ENCODE assay signal across 17 cellular contexts in genomic region chr4:184848510-184848909, GRCh38. TPM values are rescaled to one million over a fixed set of nuclear protein-coding genes. Genes with fewer than 3 reads are reported as not detected.
DNase-seq lines count a peak whose midpoint lies in the region; ATAC-seq and TF ChIP-seq lines count a peak whose summit lies in the region.
"Had no signal": no experiment of that assay in that cellular context is flagged by ENCODE, and none has a peak within 500 bp of the region (broad histone marks: within the 10 kb centered on the region; RNA-seq: fewer than 3 reads in every experiment).

No MANE protein-coding gene starts in this region.

- peak overlapping the region in 5 of 8 donors; percentile 52 to 94 (median 87) for H3K27ac ChIP-seq in spleen
- H3K27ac ChIP-seq in breast epithelium: no peak overlapping the region
- no peak overlapping the region for H3K27ac ChIP-seq in endodermal cell (ENCODE audit: low read depth, low read length)
- H3K27ac ChIP-seq: A549, brain microvascular endothelial cell, VCaP had no signal

- H3K9me3 ChIP-seq in spleen (no peaks in the 10 kb centered on the region), breast epithelium (no peaks in the 10 kb centered on the region), endodermal cell (ENCODE audit: control insufficient read depth, low read length) (no peaks in the 10 kb centered on the region)
- H3K9me3 ChIP-seq: A549 had no signal

- no peak overlapping the region for H3K9ac ChIP-seq in endodermal cell (ENCODE audit: extremely low read depth, low read length, poor library complexity, severe bottlenecking)

- H3K36me3 Mint-ChIP-seq in activated CD8-positive, alpha-beta memory T cell treated with anti-CD3 and anti-CD28 coated beads, Interleukin-2, amount 10 ng/mL, durations not matched to agents 7 days and 5 days: no peaks in the 10 kb centered on the region
- H3K36me3 Mint-ChIP-seq in activated B cell treated with CpG ODN at 0.5 μM for 24 hours (ENCODE audit: low read depth): no peaks in the 10 kb centered on the region
- H3K36me3 Mint-ChIP-seq in endodermal cell (ENCODE audit: low read depth): no peaks in the 10 kb centered on the region
- H3K36me3 Mint-ChIP-seq: activated naive CD4-positive, alpha-beta T cell treated with anti-CD3 and anti-CD28 coated beads, Interleukin-2, amount 50 U/mL, for 24 hours had no signal

- CTCF ChIA-PET in activated CD8-positive, alpha-beta memory T cell treated with anti-CD3 and anti-CD28 coated beads, Interleukin-2, amount 10 ng/mL, durations not matched to agents 7 days and 5 days (lab: Charles Lee): interaction anchor here (0.8 to 1.5 kb wide), 4 partner anchors 8 to 114 kb away, joined by 3 read pairs; partner anchors contain the start of gene CENPU
- CTCF ChIA-PET in activated B cell treated with CpG ODN at 0.5 μM for 24 hours (lab: Charles Lee): no interaction called here

- H3K4me1 Mint-ChIP-seq in activated CD8-positive, alpha-beta memory T cell treated with anti-CD3 and anti-CD28 coated beads, Interleukin-2, amount 10 ng/mL, durations not matched to agents 7 days and 5 days: peaks cover 17% of the 10 kb centered on the region
- H3K4me1 Mint-ChIP-seq in activated B cell treated with CpG ODN at 0.5 μM for 24 hours (peaks cover 17% of the 10 kb centered on the region), endodermal cell (no peaks in the 10 kb centered on the region)
- H3K4me1 Mint-ChIP-seq: activated naive CD4-positive, alpha-beta T cell treated with anti-CD3 and anti-CD28 coated beads, Interleukin-2, amount 50 U/mL, for 24 hours had no signal

- intact Hi-C loops in activated B cell treated with CpG ODN at 0.5 μM for 24 hours (cut with micrococcal nuclease): no loop called here
- intact Hi-C loops in spleen (cut with DNase I; ENCODE audit: low total_unique reads): no loop called here
- intact Hi-C loops in breast epithelium (cut with DNase I; ENCODE audit: low total_unique reads): no loop called here

- no peaks in the 10 kb centered on the region for H3K9me3 Mint-ChIP-seq in activated CD8-positive, alpha-beta memory T cell treated with anti-CD3 and anti-CD28 coated beads, Interleukin-2, amount 10 ng/mL, durations not matched to agents 7 days and 5 days (ENCODE audit: low read depth)
- H3K9me3 Mint-ChIP-seq in activated B cell treated with CpG ODN at 0.5 μM for 24 hours: no peaks in the 10 kb centered on the region
- no peaks in the 10 kb centered on the region for H3K9me3 Mint-ChIP-seq in endodermal cell
- H3K9me3 Mint-ChIP-seq: activated naive CD4-positive, alpha-beta T cell treated with anti-CD3 and anti-CD28 coated beads, Interleukin-2, amount 50 U/mL, for 24 hours had no signal

- TF ChIP-seq CTCF in activated B cell treated with CpG ODN at 0.5 μM for 24 hours (IDR thresholded peaks at IDR 0.05) (no peak), spleen (IDR thresholded peaks at IDR 0.05 in 8 of 11, conservative IDR thresholded peaks at IDR 0.05 in 3 of 11) (peak in 1 of 11 experiments; percentile 8), breast epithelium (IDR thresholded peaks at IDR 0.05) (no peak), endodermal cell (conservative IDR thresholded peaks at IDR 0.05) (no peak)

- H3K4me1 ChIP-seq in spleen: peaks cover 0 to 46% (median 15%) of the 10 kb centered on the region in 6 donors
- H3K4me1 ChIP-seq in breast epithelium: no peaks in the 10 kb centered on the region
- no peaks in the 10 kb centered on the region for H3K4me1 ChIP-seq in endodermal cell (ENCODE audit: control insufficient read depth, insufficient read depth, low read length)
- H3K4me1 ChIP-seq: A549 had no signal

- peak overlapping the region in 1 of 8 donors; percentile 32 for H3K4me3 ChIP-seq in spleen
- no peak overlapping the region for H3K4me3 ChIP-seq in breast epithelium
- H3K4me3 ChIP-seq in endodermal cell (ENCODE audit: low read length): no peak overlapping the region
- H3K4me3 ChIP-seq: A549, lung had no signal

- TF ChIP-seq POLR2A in spleen (IDR thresholded peaks at IDR 0.05) (no peak), breast epithelium (IDR thresholded peaks at IDR 0.05) (no peak)

- H3K27me3 Mint-ChIP-seq in activated CD8-positive, alpha-beta memory T cell treated with anti-CD3 and anti-CD28 coated beads, Interleukin-2, amount 10 ng/mL, durations not matched to agents 7 days and 5 days: peaks cover 17% of the 10 kb centered on the region
- H3K27me3 Mint-ChIP-seq in activated B cell treated with CpG ODN at 0.5 μM for 24 hours: no peaks in the 10 kb centered on the region
- no peaks in the 10 kb centered on the region for H3K27me3 Mint-ChIP-seq in endodermal cell (ENCODE audit: insufficient read depth)
- H3K27me3 Mint-ChIP-seq: activated naive CD4-positive, alpha-beta T cell treated with anti-CD3 and anti-CD28 coated beads, Interleukin-2, amount 50 U/mL, for 24 hours had no signal

- 27 to 68% (median 41%) methylated on average over 3 of the region's 3 CpGs for WGBS in spleen, 5 donors
- WGBS in endodermal cell (ENCODE audit: insufficient coverage in 1 of 2, insufficient read length in 1 of 2), 2 experiments: 90% methylated on average over 3 of the region's 3 CpGs

- H3K4me3 Mint-ChIP-seq in activated CD8-positive, alpha-beta memory T cell treated with anti-CD3 and anti-CD28 coated beads, Interleukin-2, amount 10 ng/mL, durations not matched to agents 7 days and 5 days: no peak overlapping the region
- H3K4me3 Mint-ChIP-seq in activated B cell treated with CpG ODN at 0.5 μM for 24 hours: peak overlapping the region; percentile 58
- no peak overlapping the region for H3K4me3 Mint-ChIP-seq in endodermal cell
- H3K4me3 Mint-ChIP-seq: activated naive CD4-positive, alpha-beta T cell treated with anti-CD3 and anti-CD28 coated beads, Interleukin-2, amount 50 U/mL, for 24 hours had no signal

- ATAC-seq in activated CD8-positive, alpha-beta memory T cell treated with anti-CD3 and anti-CD28 coated beads, Interleukin-2, amount 10 ng/mL, durations not matched to agents 7 days and 5 days: peak; percentile 38
- ATAC-seq in HG03045 (IDR thresholded peaks at IDR 0.05; ENCODE audit: unreplicated experiment) (peak; percentile 30), activated B cell treated with CpG ODN at 0.5 μM for 24 hours (ENCODE audit: low read depth) (no peak)
- ATAC-seq: A549, SK-N-SH treated with all-trans-retinoic acid at 6 μM for 48 hours had no signal

- no peak overlapping the region for H3K27ac Mint-ChIP-seq in activated CD8-positive, alpha-beta memory T cell treated with anti-CD3 and anti-CD28 coated beads, Interleukin-2, amount 10 ng/mL, durations not matched to agents 7 days and 5 days
- H3K27ac Mint-ChIP-seq in activated B cell treated with CpG ODN at 0.5 μM for 24 hours: peak overlapping the region; percentile 62
- H3K27ac Mint-ChIP-seq in endodermal cell: no peak overlapping the region
- H3K27ac Mint-ChIP-seq: activated naive CD4-positive, alpha-beta T cell treated with anti-CD3 and anti-CD28 coated beads, Interleukin-2, amount 50 U/mL, for 24 hours had no signal

- no peaks in the 10 kb centered on the region for H3K36me3 ChIP-seq in spleen
- no peaks in the 10 kb centered on the region for H3K36me3 ChIP-seq in breast epithelium
- H3K36me3 ChIP-seq in endodermal cell (ENCODE audit: control insufficient read depth, insufficient read depth, low read length): no peaks in the 10 kb centered on the region
- H3K36me3 ChIP-seq: brain microvascular endothelial cell had no signal

- peaks cover 0 to 15% (median 0%) of the 10 kb centered on the region in 7 donors for H3K27me3 ChIP-seq in spleen (replicated peaks in 1 of 7)
- H3K27me3 ChIP-seq in breast epithelium: no peaks in the 10 kb centered on the region
- no peaks in the 10 kb centered on the region for H3K27me3 ChIP-seq in endodermal cell (ENCODE audit: control insufficient read depth, insufficient read depth, low read length, poor library complexity, severe bottlenecking)
- H3K27me3 ChIP-seq: brain microvascular endothelial cell had no signal

- POLR2A ChIA-PET in activated B cell treated with CpG ODN at 0.5 μM for 24 hours (lab: Charles Lee): interaction anchor here (1.4 to 10.6 kb wide), 2 partner anchors 23 to 49 kb away, joined by 4 to 126 read pairs; partner anchors contain the start of gene ACSL1

- DNase-seq in activated CD8-positive, alpha-beta memory T cell treated with anti-CD3 and anti-CD28 coated beads, Interleukin-2, amount 10 ng/mL, durations not matched to agents 7 days and 5 days: no peak
- no peak for DNase-seq in activated CD8-positive, alpha-beta memory T cell treated with anti-CD3 and anti-CD28 coated beads, Interleukin-2, amount 50 U/mL, for 48 hours
- DNase-seq in activated B cell treated with CpG ODN at 0.5 μM for 24 hours (no peak), spleen (no peak), NCI-H1694 treated with DMSO at 0.1 percent for 48 hours (lab: John Stamatoyannopoulos, UW) (no peak), breast epithelium (ENCODE audit: low spot score in 2 of 2) (no peak), endodermal cell (no peak)
- DNase-seq: brain microvascular endothelial cell; NCI-H1092; NCI-H226; stimulated activated naive CD8-positive, alpha-beta T cell treated with anti-CD3 and anti-CD28 coated beads, Interleukin-15, Interleukin-2, amounts not matched to agents 100 U/mL and 50 U/mL, for 24 hours had no signal

RNA-seq across cellular contexts. Expression of gene ACSL1, which starts 22.7 kb away (rescaled TPM):
- total RNA-seq in activated CD8-positive, alpha-beta memory T cell treated with anti-CD3 and anti-CD28 coated beads, Interleukin-2, amount 10 ng/mL, durations not matched to agents 7 days and 5 days: 10 to 100 TPM; 13.8 to 26.0 TPM
- total RNA-seq in activated B cell treated with CpG ODN at 0.5 μM for 24 hours (46.3 and 47.0 TPM in 2 replicates), spleen (100 to 1,000 TPM in 6 of 7 donors, 10 to 100 TPM in 1; 79.9 to 333 (median 142) TPM), breast epithelium (100 to 1,000 TPM; 167 to 797 (median 254) TPM), endodermal cell (1 to 10 TPM; 3.8 to 5.2 TPM)
- 10 to 100 TPM; 17.6 to 30.3 (median 22.3) TPM for polyA plus RNA-seq in spleen
- polyA plus RNA-seq in endodermal cell (2013, experiment 1 of 2): 14.2 TPM
- polyA plus RNA-seq in endodermal cell (2013, experiment 2 of 2): 16.0 TPM

Comparison
In these comparisons a context has a peak if more than half of its experiments do, and no peak if none do; other contexts are left out.
1. H3K27ac ChIP-seq: peak in spleen (5 of 8); none in breast epithelium (0 of 2) and endodermal cell (single experiment).